In the genomic region with DNA sequence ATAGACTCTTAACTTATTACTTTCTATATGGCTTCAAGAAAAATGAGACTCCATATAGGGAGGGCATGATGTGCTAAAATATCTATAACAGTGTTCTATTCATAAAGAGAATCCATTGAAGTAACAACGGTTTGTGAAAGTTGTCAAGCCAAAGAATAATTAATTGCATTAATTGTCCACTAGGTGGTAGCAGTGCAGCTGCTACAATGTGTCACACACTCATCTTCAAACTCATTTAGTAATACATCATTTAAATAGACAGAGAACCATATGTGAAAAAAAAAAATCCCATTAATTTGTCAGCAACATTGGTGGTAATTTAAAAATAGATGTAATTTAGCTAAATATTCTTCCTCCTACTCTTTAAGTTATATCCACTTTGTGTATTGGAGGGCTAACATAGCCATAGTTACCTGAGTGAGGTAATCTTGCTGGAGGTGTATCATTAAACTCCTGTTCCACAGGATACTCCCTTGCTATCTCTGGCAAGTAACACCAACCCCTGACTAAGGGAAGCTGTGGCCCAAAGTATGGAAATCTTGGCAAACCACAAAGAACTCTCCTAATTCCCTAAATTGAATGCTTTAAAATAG, we compare ENCODE assay signal across 10 cellular contexts. TPM values are rescaled to one million over a fixed set of nuclear protein-coding genes. Genes with fewer than 3 reads are reported as not detected.
A peak's percentile ranks its signal among the peaks of the same experiment; 100 is the strongest.
DNase-seq lines count a peak whose midpoint lies in the region; ATAC-seq and TF ChIP-seq lines count a peak whose summit lies in the region.
"Had no signal": no experiment of that assay in that cellular context is flagged by ENCODE, and none has a peak within 500 bp of the region (broad histone marks: within the 10 kb centered on the region; RNA-seq: fewer than 3 reads in every experiment).

No MANE protein-coding gene starts in this region.

- H3K4me3 ChIP-seq in astrocyte of the cerebellum (ENCODE audit: low read depth, low read length), result no peak overlapping the region
- H3K4me3 ChIP-seq: SJCRH30 had no signal

- no peaks in the 10 kb centered on the region for H3K9me3 Mint-ChIP-seq in immature natural killer cell
- no peaks in the 10 kb centered on the region for H3K9me3 Mint-ChIP-seq in type B pancreatic cell
- H3K9me3 Mint-ChIP-seq: naive thymus-derived CD8-positive, alpha-beta T cell had no signal

- ATAC-seq in GM18517 (IDR thresholded peaks at IDR 0.05; ENCODE audit: unreplicated experiment) (peak; percentile 81), HG02885 (IDR thresholded peaks at IDR 0.05; ENCODE audit: poor library complexity, unreplicated experiment) (peak; percentile 81), GM21529 (IDR thresholded peaks at IDR 0.05; ENCODE audit: unreplicated experiment) (no peak)
- ATAC-seq: naive thymus-derived CD8-positive, alpha-beta T cell had no signal

- DNase-seq in CD1c-positive myeloid dendritic cell (ENCODE audit: extremely low spot score) (peak; percentile 55), NCI-H1694 treated with DMSO at 0.1 percent for 48 hours (lab: John Stamatoyannopoulos, UW) (peak; percentile 70), astrocyte of the cerebellum (ENCODE audit: low read depth) (peak; percentile 52), immature natural killer cell (peak; percentile 3 to 17 (median 11)), type B pancreatic cell (ENCODE audit: extremely low spot score, unreplicated experiment) (no peak)

- H3K4me1 Mint-ChIP-seq in immature natural killer cell, result no peaks in the 10 kb centered on the region
- H3K4me1 Mint-ChIP-seq in type B pancreatic cell (ENCODE audit: unreplicated experiment), result no peaks in the 10 kb centered on the region
- H3K4me1 Mint-ChIP-seq: naive thymus-derived CD8-positive, alpha-beta T cell had no signal

- H3K27me3 Mint-ChIP-seq in immature natural killer cell (ENCODE audit: low read depth in 3 of 3), result peaks cover 0 to 6% (median 3%) of the 10 kb centered on the region in 3 donors
- peaks cover 5% of the 10 kb centered on the region for H3K27me3 Mint-ChIP-seq in type B pancreatic cell

- peak; percentile 54 for TF ChIP-seq CTCF in astrocyte of the cerebellum (IDR thresholded peaks at IDR 0.05; ENCODE audit: low read depth, low read length, missing control alignments)
- TF ChIP-seq CTCF in type B pancreatic cell (conservative IDR thresholded peaks at IDR 0.05), result peak; percentile 85

- H3K4me3 Mint-ChIP-seq in immature natural killer cell (no peak overlapping the region), type B pancreatic cell (no peak overlapping the region)
- H3K4me3 Mint-ChIP-seq: naive thymus-derived CD8-positive, alpha-beta T cell had no signal

- H3K27ac Mint-ChIP-seq in immature natural killer cell, result no peak overlapping the region
- H3K27ac Mint-ChIP-seq in type B pancreatic cell, result no peak overlapping the region
- H3K27ac Mint-ChIP-seq: naive thymus-derived CD8-positive, alpha-beta T cell had no signal

- H3K36me3 Mint-ChIP-seq in immature natural killer cell (no peaks in the 10 kb centered on the region), type B pancreatic cell (no peaks in the 10 kb centered on the region)
- H3K36me3 Mint-ChIP-seq: naive thymus-derived CD8-positive, alpha-beta T cell had no signal

- in situ Hi-C loops in astrocyte of the cerebellum (cut with HindIII; ENCODE audit: low sequenced_read_pairs), result loop anchor here (5.0 kb wide), 1 partner anchor 91 kb away; no protein-coding TSS in a partner anchor

RNA-seq across cellular contexts. Expression of a gene that starts 3.7 kb away (rescaled TPM):
- polyA plus RNA-seq in immature natural killer cell, result under 1 TPM in 1 of 3 donors, not detected in 2; 0.32 TPM
- total RNA-seq in type B pancreatic cell (ENCODE audit: low replicate concordance), result not detected in 2 replicates
- total RNA-seq: naive thymus-derived CD8-positive, alpha-beta T cell; SJCRH30 had no signal
- polyA plus RNA-seq: naive thymus-derived CD8-positive, alpha-beta T cell had no signal

RNA-seq across cellular contexts. Expression of a gene that starts 33.8 kb away (rescaled TPM):
- not detected for polyA plus RNA-seq in immature natural killer cell
- 0.56 and 2.5 TPM in 2 replicates for total RNA-seq in type B pancreatic cell (ENCODE audit: low replicate concordance)
- total RNA-seq: naive thymus-derived CD8-positive, alpha-beta T cell; SJCRH30 had no signal
- polyA plus RNA-seq: naive thymus-derived CD8-positive, alpha-beta T cell had no signal
